In genomic region chr1:228445524-228445866, GRCh38 we compare ENCODE assay signal across 9 cellular contexts. TPM values are rescaled to one million over a fixed set of nuclear protein-coding genes. Genes with fewer than 3 reads are reported as not detected.
A peak's percentile ranks its signal among the peaks of the same experiment; 100 is the strongest.
DNase-seq lines count a peak whose midpoint lies in the region; TF ChIP-seq lines count a peak whose summit lies in the region.
"Had no signal": no experiment of that assay in that cellular context is flagged by ENCODE, and none has a peak within 500 bp of the region (broad histone marks: within the 10 kb centered on the region; RNA-seq: fewer than 3 reads in every experiment).

No MANE protein-coding gene starts in this region.

- no peaks in the 10 kb centered on the region for H3K9me3 Mint-ChIP-seq in chondrocyte (ENCODE audit: low read depth)

- H3K4me1 Mint-ChIP-seq in chondrocyte (ENCODE audit: low read depth): peaks cover 14% of the 10 kb centered on the region

- H3K4me1 ChIP-seq in muscle layer of duodenum (ENCODE audit: control insufficient read depth in 1 of 2, insufficient read depth in 2 of 2, low read length in 2 of 2): peaks cover 0 to 10% of the 10 kb centered on the region in 2 donors

- H3K4me3 ChIP-seq in H7 (ENCODE audit: insufficient read depth, low read depth, low read length) (peak overlapping the region; percentile 71), muscle layer of duodenum (ENCODE audit: low read depth in 1 of 2, low read length in 2 of 2) (peak overlapping the region; percentile 52 to 60)

- TF ChIP-seq CTCF in 22Rv1 (IDR thresholded peaks at IDR 0.05) (no peak), chondrocyte (IDR thresholded peaks at IDR 0.05) (no peak)

- H3K36me3 ChIP-seq in H7 (replicated peaks; ENCODE audit: control insufficient read depth, insufficient read depth, low read length): no peaks in the 10 kb centered on the region
- no peaks in the 10 kb centered on the region for H3K36me3 ChIP-seq in muscle layer of duodenum (ENCODE audit: control insufficient read depth in 1 of 2, insufficient read depth in 2 of 2, low read length in 2 of 2)

- peaks cover 40% of the 10 kb centered on the region for H3K27me3 ChIP-seq in H7 (ENCODE audit: control insufficient read depth, insufficient read depth, low read length)
- peaks cover 34% of the 10 kb centered on the region for H3K27me3 ChIP-seq in muscle layer of duodenum (ENCODE audit: low read depth, low read length)

- H3K4me3 Mint-ChIP-seq in chondrocyte (ENCODE audit: unreplicated experiment): peak overlapping the region; percentile 71

- no peaks in the 10 kb centered on the region for H3K9me3 ChIP-seq in muscle layer of duodenum (ENCODE audit: control insufficient read depth in 1 of 2, low read length in 2 of 2)

- DNase-seq in H7: no peak
- no peak for DNase-seq in chondrocyte (ENCODE audit: low spot score)
- DNase-seq in HPDE6-E6E7 (ENCODE audit: extremely low spot score): no peak
- DNase-seq in activated CD4-positive, alpha-beta T cell treated with anti-CD3 and anti-CD28 coated beads for 4 hours: no peak
- no peak for DNase-seq in dermis blood vessel endothelial cell
- no peak for DNase-seq in NCI-H226
- DNase-seq: DND-41 had no signal

- peaks cover 34% of the 10 kb centered on the region for H3K27me3 Mint-ChIP-seq in chondrocyte (ENCODE audit: low read depth)

- H3K27ac ChIP-seq in 22Rv1 (peak overlapping the region; percentile 49), muscle layer of duodenum (ENCODE audit: low read length) (no peak overlapping the region)

- H3K36me3 Mint-ChIP-seq in chondrocyte (ENCODE audit: low read depth): no peaks in the 10 kb centered on the region

- peak overlapping the region; percentile 12 for H3K27ac Mint-ChIP-seq in chondrocyte (ENCODE audit: unreplicated experiment)

RNA-seq across cellular contexts. Expression of gene TRIM17, which starts 28.8 kb away (rescaled TPM):
- total RNA-seq in H7 (2014; rRNA removed; shearing (Covaris generic)): 4.9 and 5.6 TPM in 2 replicates
- 0.28 to 0.35 TPM in 2 of 3 replicates, not detected in the other for total RNA-seq in chondrocyte
- not detected in 2 replicates for total RNA-seq in dermis blood vessel endothelial cell

RNA-seq across cellular contexts. Expression of gene TRIM11, which starts 38.9 kb away (rescaled TPM):
- total RNA-seq in H7 (2014; rRNA removed; shearing (Covaris generic)): 39.0 and 50.2 TPM in 2 replicates
- total RNA-seq in chondrocyte (16.0 to 22.4 TPM (median 20.0 TPM) in 3 replicates), dermis blood vessel endothelial cell (19.4 and 20.1 TPM in 2 replicates)

RNA-seq across cellular contexts. Expression of gene RNF187, which starts 41.7 kb away (rescaled TPM):
- total RNA-seq in H7 (2014; rRNA removed; shearing (Covaris generic)): 175 and 183 TPM in 2 replicates
- total RNA-seq in chondrocyte: 124 to 196 TPM (median 193 TPM) in 3 replicates
- 34.7 and 84.4 TPM in 2 replicates for total RNA-seq in dermis blood vessel endothelial cell
